ENCODE assay signal across 21 cellular contexts in the genomic region with DNA sequence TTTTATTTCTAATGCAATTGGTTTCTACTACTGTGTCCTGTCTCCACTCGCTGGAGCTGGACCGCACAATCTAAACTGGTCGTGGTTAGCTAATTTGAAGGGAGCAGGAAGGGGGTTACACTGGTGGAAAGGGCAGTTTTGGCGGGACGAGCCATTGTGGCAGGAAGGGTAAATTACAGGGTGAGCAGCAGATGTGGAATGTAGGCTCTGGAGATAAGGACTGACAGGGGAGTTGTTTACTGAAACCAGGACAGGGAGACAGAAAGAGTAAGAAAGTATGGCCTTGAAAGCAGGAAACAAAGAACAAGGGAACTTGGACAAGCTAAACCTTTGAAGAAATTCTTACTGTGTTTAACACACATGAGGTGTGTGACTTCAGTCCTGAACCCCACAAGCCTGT.
"Had no signal": no experiment of that assay in that cellular context is flagged by ENCODE, and none has a peak within 500 bp of the region (broad histone marks: within the 10 kb centered on the region; RNA-seq: fewer than 3 reads in every experiment).

No MANE protein-coding gene starts in this region.

- H3K9me3 Mint-ChIP-seq: stimulated activated effector memory CD8-positive, alpha-beta T cell treated with anti-CD3 and anti-CD28 coated beads, Interleukin-12 subunit alpha, Interleukin-12 subunit beta, amount 100 ng/mL, for 72 hours had no signal

- H3K4me1 ChIP-seq: gastrocnemius medialis, right atrium auricular region, tibial artery, upper lobe of left lung, uterus had no signal

- ATAC-seq: esophagus mucosa, gastrocnemius medialis, natural killer cell had no signal

- H3K9me3 ChIP-seq: gastrocnemius medialis, ovary, right atrium auricular region, tibial artery, upper lobe of left lung, uterus had no signal

- H3K27ac Mint-ChIP-seq: immature natural killer cell; mesothelial cell of epicardium; natural killer cell; stimulated activated effector memory CD8-positive, alpha-beta T cell treated with anti-CD3 and anti-CD28 coated beads, Interleukin-12 subunit alpha, Interleukin-12 subunit beta, amount 100 ng/mL, for 72 hours; stimulated activated naive CD8-positive, alpha-beta T cell treated with anti-CD3 and anti-CD28 coated beads, Interleukin-15, Interleukin-2, amounts not matched to agents 100 ng/mL and 50 ng/mL, for 24 hours had no signal

- H3K36me3 Mint-ChIP-seq: immature natural killer cell; mesothelial cell of epicardium; natural killer cell; stimulated activated effector memory CD8-positive, alpha-beta T cell treated with anti-CD3 and anti-CD28 coated beads, Interleukin-12 subunit alpha, Interleukin-12 subunit beta, amount 100 ng/mL, for 72 hours had no signal

- H3K4me3 Mint-ChIP-seq: immature natural killer cell; mesothelial cell of epicardium; natural killer cell; neural crest cell; stimulated activated effector memory CD8-positive, alpha-beta T cell treated with anti-CD3 and anti-CD28 coated beads, Interleukin-12 subunit alpha, Interleukin-12 subunit beta, amount 100 ng/mL, for 72 hours; stimulated activated naive CD8-positive, alpha-beta T cell treated with anti-CD3 and anti-CD28 coated beads, Interleukin-15, Interleukin-2, amounts not matched to agents 100 ng/mL and 50 ng/mL, for 24 hours had no signal

- DNase-seq: dorsolateral prefrontal cortex; effector CD8-positive, alpha-beta T cell; gastrocnemius medialis; immature natural killer cell; mammary epithelial cell; natural killer cell; nucleus accumbens; ovary; small intestine; stimulated activated CD4-positive, alpha-beta T cell treated with anti-CD3 and anti-CD28 coated beads, Interleukin-4, amount 100 ng/mL, for 1 hour; stimulated activated CD8-positive, alpha-beta memory T cell treated with anti-CD3 and anti-CD28 coated beads, Interleukin-4, amount 100 ng/mL, for 48 hours; tibial artery; upper lobe of left lung; uterus had no signal

- H3K27me3 ChIP-seq: dorsolateral prefrontal cortex, gastrocnemius medialis, ovary, right atrium auricular region, tibial artery, upper lobe of left lung, uterus had no signal

- H3K36me3 ChIP-seq: gastrocnemius medialis, ovary, right atrium auricular region, tibial artery, upper lobe of left lung, uterus had no signal

- H3K4me1 Mint-ChIP-seq: immature natural killer cell; mesothelial cell of epicardium; natural killer cell; neural crest cell; stimulated activated effector memory CD8-positive, alpha-beta T cell treated with anti-CD3 and anti-CD28 coated beads, Interleukin-12 subunit alpha, Interleukin-12 subunit beta, amount 100 ng/mL, for 72 hours had no signal

- H3K27me3 Mint-ChIP-seq: stimulated activated naive CD8-positive, alpha-beta T cell treated with anti-CD3 and anti-CD28 coated beads, Interleukin-15, Interleukin-2, amounts not matched to agents 100 ng/mL and 50 ng/mL, for 24 hours had no signal

- H3K4me3 ChIP-seq: coronary artery, dorsolateral prefrontal cortex, gastrocnemius medialis, ovary, right atrium auricular region, tibial artery, upper lobe of left lung, uterus had no signal

- H3K27ac ChIP-seq: coronary artery, dorsolateral prefrontal cortex, gastrocnemius medialis, ovary, right atrium auricular region, tibial artery, upper lobe of left lung, uterus had no signal
